In genomic region chr2:215410932-215411285, GRCh38 we compare ENCODE assay signal across 13 cellular contexts. TPM values are rescaled to one million over a fixed set of nuclear protein-coding genes. Genes with fewer than 3 reads are reported as not detected.
DNase-seq lines count a peak whose midpoint lies in the region; ATAC-seq, FAIRE-seq and TF ChIP-seq lines count a peak whose summit lies in the region.
"Had no signal": no experiment of that assay in that cellular context is flagged by ENCODE, and none has a peak within 500 bp of the region (broad histone marks: within the 10 kb centered on the region; RNA-seq: fewer than 3 reads in every experiment).

No MANE protein-coding gene starts in this region.

- RAD21 ChIA-PET in HCT116 (lab: Charles Lee; ENCODE audit: low non-redundant PET in 1 of 2, low total read pairs in 2 of 2, uncharacterized antibody in 2 of 2, unreplicated experiment in 2 of 2): no interaction called here

- intact Hi-C loops in HCT116 (cut with micrococcal nuclease) (no loop called here), ovary (cut with DNase I) (no loop called here)

- no TSS peak for BruUV-seq in HCT116 (replicated peaks; lab: Mats Ljungman, UMichigan)

- 0% methylated on average over 1 of the region's 1 CpG for WGBS in A549 (ENCODE audit: missing lambda C conversion rate)
- 0 to 3% (median 0%) methylated on average over 1 of the region's 1 CpG for WGBS in ovary, 3 donors

- H3K27ac Mint-ChIP-seq in activated T-helper 17 cell treated with anti-CD3 and anti-CD28 coated beads, Interleukin-2, amount 50 U/mL, for 72 hours: peak overlapping the region; percentile 52
- H3K27ac Mint-ChIP-seq in neural progenitor cell: no peak overlapping the region

- H3K9ac ChIP-seq in HCT116 (ENCODE audit: low read length): no peak overlapping the region
- no peak overlapping the region for H3K9ac ChIP-seq in neural progenitor cell

- H3K27me3 ChIP-seq in HCT116 (ENCODE audit: insufficient read depth, low read length): peaks cover 12% of the 10 kb centered on the region; the same call in 1 of the 2 replicates
- H3K27me3 ChIP-seq in ovary: no peaks in the 10 kb centered on the region
- no peaks in the 10 kb centered on the region for H3K27me3 ChIP-seq in neural progenitor cell
- H3K27me3 ChIP-seq: testis had no signal

- TF ChIP-seq EP300 in A549 (IDR thresholded peaks at IDR 0.05): peak; percentile 71 to 82; a peak in 3 of 5 replicates
- no peak for TF ChIP-seq EP300 in ovary (IDR thresholded peaks at IDR 0.05)

- CTCF ChIA-PET in A549 (lab: Yijun Ruan, JAX): interaction anchor here (0.9 kb wide), 1 partner anchor 383 kb away, joined by 3 read pairs; no protein-coding TSS in a partner anchor
- CTCF ChIA-PET in HCT116 (lab: Charles Lee): interaction anchor here (0.6 kb wide), 1 partner anchor 25 kb away, joined by 4 read pairs; no protein-coding TSS in a partner anchor

- peak overlapping the region; percentile 61 for H3K4me2 ChIP-seq in A549
- peak overlapping the region; percentile 60 for H3K4me2 ChIP-seq in HCT116 (ENCODE audit: low read length)
- no peak overlapping the region for H3K4me2 ChIP-seq in neural progenitor cell

- peak; percentile 66 to 71 for DNase-seq in A549 (ENCODE audit: low read depth in 1 of 2, low spot score in 1 of 2)
- DNase-seq in HCT116 (ENCODE audit: low read depth, low spot score): peak; percentile 89
- DNase-seq in glomerular endothelial cell (ENCODE audit: extremely low read depth, low read depth, low spot score): peak; percentile 68
- DNase-seq in NCI-H82 treated with DMSO at 0.1 percent for 48 hours (lab: John Stamatoyannopoulos, UW; ENCODE audit: unreplicated experiment): no peak
- DNase-seq in ovary: no peak
- no peak for DNase-seq in neural progenitor cell (ENCODE audit: low spot score)
- DNase-seq: left cardiac atrium, NCI-H2171, small intestine, testis had no signal

- H3F3A ChIP-seq in neural progenitor cell (ENCODE audit: low read depth): no peaks in the 10 kb centered on the region

- no peaks in the 10 kb centered on the region for H3K9me3 Mint-ChIP-seq in activated T-helper 17 cell treated with anti-CD3 and anti-CD28 coated beads, Interleukin-2, amount 50 U/mL, for 72 hours
- no peaks in the 10 kb centered on the region for H3K9me3 Mint-ChIP-seq in neural progenitor cell
- H3K9me3 Mint-ChIP-seq: central memory CD8-positive, alpha-beta T cell had no signal

- TF ChIP-seq RAD21 in A549 (conservative IDR thresholded peaks at IDR 0.05 in 1 of 2, IDR thresholded peaks at IDR 0.05 in 1 of 2): peak; percentile 20 to 40; a peak in 2 of 5 replicates
- TF ChIP-seq RAD21 in HCT116 (IDR thresholded peaks at IDR 0.05; ENCODE audit: low read depth): peak; percentile 21; the same call in 1 of the 2 replicates

- H3K4me1 ChIP-seq in A549 (peaks cover 62% of the 10 kb centered on the region), HCT116 (ENCODE audit: control insufficient read depth in 1 of 2, insufficient read depth in 2 of 2, low read length in 2 of 2) (peaks cover 15 to 28% of the 10 kb centered on the region in 2 experiments), ovary (ENCODE audit: insufficient read depth) (no peaks in the 10 kb centered on the region), neural progenitor cell (no peaks in the 10 kb centered on the region)
- H3K4me1 ChIP-seq: testis had no signal

- H3K27ac ChIP-seq in A549 (peak overlapping the region; percentile 79 to 85), HCT116 (ENCODE audit: low read depth, low read length) (peak overlapping the region; percentile 40; the same call in 1 of the 2 replicates), ovary (no peak overlapping the region), neural progenitor cell (no peak overlapping the region)
- H3K27ac ChIP-seq: testis had no signal

- H3K9me3 ChIP-seq in A549: no peaks in the 10 kb centered on the region
- H3K9me3 ChIP-seq in HCT116 (ENCODE audit: control insufficient read depth in 1 of 2, insufficient read depth in 1 of 2, low read depth in 1 of 2, low read length in 2 of 2): no peaks in the 10 kb centered on the region
- no peaks in the 10 kb centered on the region for H3K9me3 ChIP-seq in ovary
- no peaks in the 10 kb centered on the region for H3K9me3 ChIP-seq in neural progenitor cell (ENCODE audit: low read depth)
- H3K9me3 ChIP-seq: testis had no signal

- TF ChIP-seq CTCF in A549 (IDR thresholded peaks at IDR 0.05) (no peak), HCT116 (IDR thresholded peaks at IDR 0.05 in 2 of 3, conservative IDR thresholded peaks at IDR 0.05 in 1 of 3; ENCODE audit: borderline replicate concordance in 1 of 3, insufficient read depth in 1 of 3, low read depth in 2 of 3, low read length in 2 of 3) (no peak), ovary (IDR thresholded peaks at IDR 0.05) (no peak), neural progenitor cell (IDR thresholded peaks at IDR 0.05) (no peak)

- ATAC-seq in A549 (peak; percentile 85 to 86), HCT116 (peak; percentile 85), GM21367 (IDR thresholded peaks at IDR 0.05; ENCODE audit: unreplicated experiment) (no peak)
- peak; percentile 53 for ATAC-seq in activated T-helper 17 cell treated with anti-CD3 and anti-CD28 coated beads, Interleukin-2, amount 50 U/mL, for 72 hours (replicated peaks)

- no peaks in the 10 kb centered on the region for H3K9me2 ChIP-seq in HCT116 (ENCODE audit: insufficient read depth)

- no peaks in the 10 kb centered on the region for H3K36me3 Mint-ChIP-seq in activated T-helper 17 cell treated with anti-CD3 and anti-CD28 coated beads, Interleukin-2, amount 50 U/mL, for 72 hours (ENCODE audit: low read depth)
- H3K36me3 Mint-ChIP-seq in neural progenitor cell: peaks cover 35% of the 10 kb centered on the region

- peak; percentile 43 for FAIRE-seq in A549 (lab: Jason Lieb, UNC)
- FAIRE-seq: small intestine had no signal

- H3K4me3 ChIP-seq in A549: no peak overlapping the region
- H3K4me3 ChIP-seq in HCT116 (replicated peaks in 1 of 2; ENCODE audit: low read depth in 1 of 2, low read length in 2 of 2): peak overlapping the region in 1 of 2 experiments; percentile 4; a peak in 1 of 4 replicates
- H3K4me3 ChIP-seq in ovary: no peak overlapping the region
- H3K4me3 ChIP-seq in neural progenitor cell: no peak overlapping the region
- H3K4me3 ChIP-seq: testis had no signal

- H3K79me2 ChIP-seq in HCT116 (ENCODE audit: insufficient read depth, low read length): no peaks in the 10 kb centered on the region
- no peaks in the 10 kb centered on the region for H3K79me2 ChIP-seq in neural progenitor cell (ENCODE audit: low read depth)

- H3K36me3 ChIP-seq in HCT116 (ENCODE audit: control insufficient read depth in 1 of 2, insufficient read depth in 2 of 2, low read length in 2 of 2): no peaks in the 10 kb centered on the region
- H3K36me3 ChIP-seq in ovary: no peaks in the 10 kb centered on the region
- no peaks in the 10 kb centered on the region for H3K36me3 ChIP-seq in neural progenitor cell

- H3K4me3 Mint-ChIP-seq in activated T-helper 17 cell treated with anti-CD3 and anti-CD28 coated beads, Interleukin-2, amount 50 U/mL, for 72 hours: no peak overlapping the region
- H3K4me3 Mint-ChIP-seq in neural progenitor cell: no peak overlapping the region
- H3K4me3 Mint-ChIP-seq: central memory CD8-positive, alpha-beta T cell had no signal

- H4K20me1 ChIP-seq in HCT116 (ENCODE audit: insufficient read depth) (no peaks in the 10 kb centered on the region), neural progenitor cell (ENCODE audit: low read depth) (no peaks in the 10 kb centered on the region)

- peaks cover 19% of the 10 kb centered on the region for H3K27me3 Mint-ChIP-seq in activated T-helper 17 cell treated with anti-CD3 and anti-CD28 coated beads, Interleukin-2, amount 50 U/mL, for 72 hours
- H3K27me3 Mint-ChIP-seq in neural progenitor cell (ENCODE audit: insufficient read depth, low read depth): peaks cover 2% of the 10 kb centered on the region

- H2AFZ ChIP-seq in HCT116 (ENCODE audit: low read depth, low read length, poor library complexity, severe bottlenecking) (no peak overlapping the region), neural progenitor cell (replicated peaks) (no peak overlapping the region)

- H3K4me1 Mint-ChIP-seq in activated T-helper 17 cell treated with anti-CD3 and anti-CD28 coated beads, Interleukin-2, amount 50 U/mL, for 72 hours: peaks cover 12% of the 10 kb centered on the region
- no peaks in the 10 kb centered on the region for H3K4me1 Mint-ChIP-seq in neural progenitor cell
- H3K4me1 Mint-ChIP-seq: central memory CD8-positive, alpha-beta T cell had no signal

- TF ChIP-seq POLR2A in A549 (IDR thresholded peaks at IDR 0.05; ENCODE audit: low read length): no peak
- no peak for TF ChIP-seq POLR2A in HCT116 (IDR thresholded peaks at IDR 0.05; ENCODE audit: borderline replicate concordance, extremely low read depth, insufficient read depth, insufficient read length)
- TF ChIP-seq POLR2A in ovary (IDR thresholded peaks at IDR 0.05): no peak

- POLR2A ChIA-PET in A549 (lab: Yijun Ruan, JAX) (interaction anchor here (0.6 to 1.0 kb wide), 2 partner anchors 99 to 383 kb away, joined by 4 read pairs; partner anchors contain the start of gene ATIC), HCT116 (lab: Charles Lee) (interaction anchor here (0.7 kb wide), 1 partner anchor 1164 kb away, joined by 3 read pairs; no protein-coding TSS in a partner anchor)

TF ChIP-seq in A549, 52 proteins besides CTCF, POLR2A, EP300 and RAD21 (continues in another document):
- TF ChIP-seq NR3C1 (IDR thresholded peaks at IDR 0.05) (no peak), POLR2AphosphoS2 (conservative IDR thresholded peaks at IDR 0.05; ENCODE audit: low read length) (no peak)

TF ChIP-seq in HCT116, 20 proteins besides CTCF, POLR2A, EP300 and RAD21 (continues in another document):
- TF ChIP-seq CBX3 (IDR thresholded peaks at IDR 0.05; ENCODE audit: low read depth) (peak; percentile 96), CEBPB (IDR thresholded peaks at IDR 0.05; ENCODE audit: low read depth) (peak; percentile 93), ZFX (IDR thresholded peaks at IDR 0.05) (no peak), SP1 (IDR thresholded peaks at IDR 0.05; ENCODE audit: low read depth) (peak; percentile 93), SIN3A (IDR thresholded peaks at IDR 0.05; ENCODE audit: low read depth) (peak; percentile 80)

RNA-seq across cellular contexts. Expression of gene FN1, which starts 25.0 kb away (rescaled TPM):
- polyA plus RNA-seq in A549 (2011; rRNA removed) (500 and 982 TPM in 2 replicates), A549 (2017; fragmentation: RNase III; extraction: RNeasy Plus Mini Kit Qiagen cat#74134 plus additional on column Dnase treatment) (157 to 223 TPM (median 203 TPM) in 3 replicates), ovary (100 to 1,000 TPM; 550 to 979 TPM)
- polyA plus RNA-seq in A549 (2012; cell fraction: cytosol; rRNA removed): 90.1 and 100 TPM in 2 replicates
- polyA plus RNA-seq in A549 (2012; cell fraction: nucleus; rRNA removed): 388 and 415 TPM in 2 replicates
- 1,062 and 1,397 TPM in 2 replicates for polyA minus RNA-seq in A549 (2011; rRNA and poly(A)+ RNA removed)
- total RNA-seq in HCT116 (2021; ENCODE audit: unreplicated experiment) (11.1 TPM), glomerular endothelial cell (4,949 and 8,511 TPM in 2 replicates), ovary (100 to 1,000 TPM in 6 of 7 donors, 10 to 100 TPM in 1; 96.3 to 438 (median 208) TPM), neural progenitor cell (ENCODE audit: low replicate concordance) (52.0 and 77.6 TPM in 2 replicates)
- 5.3 and 6.3 TPM in 2 replicates for polyA plus RNA-seq in HCT116 (2012)
- total RNA-seq in activated T-helper 17 cell treated with anti-CD3 and anti-CD28 coated beads, Interleukin-2, amount 50 U/mL, for 72 hours: 1 to 10 TPM in 1 of 2 donors, under 1 TPM in 1; 0.97 to 1.2 TPM

Comparison
In these comparisons a context has a peak if more than half of its experiments do, and no peak if none do; other contexts are left out.
1. DNase-seq: peak in A549 (2 of 2), HCT116 (single experiment) and glomerular endothelial cell (single experiment); none in NCI-H82 treated with DMSO at 0.1 percent for 48 hours (single experiment), ovary (0 of 5) and neural progenitor cell (single experiment).
2. H3K27ac ChIP-seq: peak in A549 (2 of 2) and HCT116 (single experiment); none in ovary (0 of 2) and neural progenitor cell (single experiment).
3. RNA of gene FN1, which starts 25.0 kb away (total RNA-seq): 4,949 to 8,511 TPM in glomerular endothelial cell; 96.3 to 438 TPM in ovary, 52.0 to 77.6 TPM in neural progenitor cell, 11.1 TPM in HCT116 (single experiment) and 0.97 to 1.2 TPM in activated T-helper 17 cell treated with anti-CD3 and anti-CD28 coated beads, Interleukin-2, amount 50 U/mL, for 72 hours; every median in the first group is over 10 times any median in the second.
4. Of the 6 proteins assayed by ChIP-seq in both A549 and HCT116: peak only in A549: none; only in HCT116: none; in both: CEBPB, MAX and RAD21; in neither: 3.